Comparison of ENCODE assay signal across 1 cellular context in genomic region chr21:36320421-36321324, GRCh38.
TF ChIP-seq lines count a peak whose summit lies in the region.

No MANE protein-coding gene starts in this region.

TF ChIP-seq in GM12878, 131 proteins besides CTCF, POLR2A, EP300 and RAD21 (continued from another document and continues in another):
- TF ChIP-seq ZBTB11 (CRISPR knock-in tag; IDR thresholded peaks at IDR 0.05) (no peak), RELB (IDR thresholded peaks at IDR 0.05; ENCODE audit: low read depth) (no peak), IKZF2 (IDR thresholded peaks at IDR 0.05) (no peak; a peak in 1 of 4 replicates), CBFB (IDR thresholded peaks at IDR 0.05; ENCODE audit: low read depth) (no peak), LARP7 (IDR thresholded peaks at IDR 0.05) (no peak), TCF7 (IDR thresholded peaks at IDR 0.05; ENCODE audit: borderline replicate concordance) (no peak), PAX8 (IDR thresholded peaks at IDR 0.05) (no peak), ZBED1 (IDR thresholded peaks at IDR 0.05; ENCODE audit: borderline replicate concordance) (peak; percentile 32; the same call in 1 of the 2 replicates), CREB1 (IDR thresholded peaks at IDR 0.05; ENCODE audit: low read depth) (0 out of 2 replicates have a peak, but pooled peaks have one; percentile 13), MTA2 (IDR thresholded peaks at IDR 0.05; ENCODE audit: low read depth) (no peak), MXI1 (IDR thresholded peaks at IDR 0.05; ENCODE audit: low read depth, low read length) (0 out of 2 replicates have a peak, but pooled peaks have one; percentile 19), SREBF1 (IDR thresholded peaks at IDR 0.05; ENCODE audit: low read length) (no peak), SRF (IDR thresholded peaks at IDR 0.05; ENCODE audit: low read depth in 2 of 2, low read length in 2 of 2) (no peak), BCL11A (IDR thresholded peaks at IDR 0.05; ENCODE audit: low read depth, low read length) (no peak), ZBTB33 (IDR thresholded peaks at IDR 0.05) (no peak), BRCA1 (IDR thresholded peaks at IDR 0.05; ENCODE audit: low read depth, low read length) (no peak), ZBTB4 (CRISPR knock-in tag; IDR thresholded peaks at IDR 0.05) (no peak), E2F4 (IDR thresholded peaks at IDR 0.05; ENCODE audit: low read depth, low read length) (no peak), RBBP5 (conservative IDR thresholded peaks at IDR 0.05) (0 out of 2 replicates have a peak, but pooled peaks have one; percentile 33), YBX1 (IDR thresholded peaks at IDR 0.05) (no peak), NFYA (IDR thresholded peaks at IDR 0.05; ENCODE audit: borderline replicate concordance, low read depth, low read length) (no peak), HDAC2 (IDR thresholded peaks at IDR 0.05) (no peak), POLR2AphosphoS5 (IDR thresholded peaks at IDR 0.05; ENCODE audit: low read length) (no peak; the same call in none of the 2 replicates), HCFC1 (IDR thresholded peaks at IDR 0.05; ENCODE audit: low read length) (no peak; the same call in 1 of the 2 replicates), BCLAF1 (IDR thresholded peaks at IDR 0.05) (no peak), SREBF2 (IDR thresholded peaks at IDR 0.05; ENCODE audit: low read length) (no peak), CBX3 (IDR thresholded peaks at IDR 0.05; ENCODE audit: borderline replicate concordance, low read depth) (no peak), MEF2A (IDR thresholded peaks at IDR 0.05; ENCODE audit: insufficient read depth, low read depth, low read length) (no peak), POU2F2 (IDR thresholded peaks at IDR 0.05; ENCODE audit: borderline replicate concordance, low read depth, low read length) (no peak), FOS (IDR thresholded peaks at IDR 0.05; ENCODE audit: borderline replicate concordance, extremely low read depth, insufficient read length) (no peak), TCF3 (IDR thresholded peaks at IDR 0.05; ENCODE audit: borderline replicate concordance, insufficient read depth, low read depth, low read length) (0 out of 2 replicates have a peak, but pooled peaks have one; percentile 18), STAT1 (conservative IDR thresholded peaks at IDR 0.05) (no peak), NKRF (conservative IDR thresholded peaks at IDR 0.05) (peak; percentile 67), ATF3 (IDR thresholded peaks at IDR 0.05; ENCODE audit: borderline replicate concordance, extremely low read depth, low read depth, low read length) (no peak), ZNF24 (IDR thresholded peaks at IDR 0.05) (no peak), YY1 (IDR thresholded peaks at IDR 0.05; ENCODE audit: low read depth, low read length) (no peak), ZNF217 (IDR thresholded peaks at IDR 0.05) (no peak), KLF5 (IDR thresholded peaks at IDR 0.05; ENCODE audit: partially characterized antibody) (peak; percentile 48), MYB (IDR thresholded peaks at IDR 0.05; ENCODE audit: borderline replicate concordance, low read depth, low read length) (no peak), FOXK2 (IDR thresholded peaks at IDR 0.05) (no peak), KAT2A (conservative IDR thresholded peaks at IDR 0.05; ENCODE audit: control insufficient read depth, low read depth, low read length) (no peak), USF2 (IDR thresholded peaks at IDR 0.05; ENCODE audit: borderline replicate concordance, low read depth, low read length) (no peak), HSF1 (IDR thresholded peaks at IDR 0.05; ENCODE audit: low read depth, low read length) (no peak)
